Comparison of ENCODE assay signal across 8 cellular contexts in the genomic region with DNA sequence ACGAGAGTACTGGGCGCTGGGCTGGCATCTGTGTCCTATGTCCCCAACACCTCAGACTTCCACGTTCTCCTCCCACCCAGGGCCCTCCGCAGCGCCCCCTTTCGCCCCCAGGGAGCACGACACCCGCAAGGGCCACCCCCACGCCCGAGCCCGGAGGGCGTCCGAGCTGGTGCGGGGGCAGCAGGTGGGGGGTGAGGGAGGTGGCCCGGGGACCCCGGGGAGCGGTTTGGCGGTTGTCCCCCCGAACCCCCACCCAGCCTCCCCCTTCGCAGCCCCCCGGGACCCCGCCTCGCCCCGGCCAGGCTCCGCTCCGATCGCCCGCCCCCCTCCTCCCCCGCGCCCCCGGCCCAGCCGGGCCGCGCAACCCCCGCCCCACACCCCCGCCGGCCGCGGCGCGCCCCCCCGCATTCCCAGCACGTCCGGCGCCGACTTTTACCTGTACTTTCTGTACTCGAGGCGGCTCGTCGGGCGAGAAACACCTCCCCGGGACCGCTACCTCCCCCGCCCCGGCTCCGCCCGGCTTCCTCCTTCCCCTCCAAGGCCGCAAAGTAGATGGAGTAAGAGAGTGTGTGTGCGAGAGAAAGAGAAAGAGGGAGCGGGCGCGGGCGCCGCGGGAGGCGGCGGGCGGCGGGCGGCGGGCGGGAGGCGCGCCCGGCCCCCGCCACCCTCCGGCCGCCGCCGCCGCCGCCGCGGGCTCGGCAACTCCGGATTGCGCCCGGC. TPM values are rescaled to one million over a fixed set of nuclear protein-coding genes. Genes with fewer than 3 reads are reported as not detected.
DNase-seq lines count a peak whose midpoint lies in the region; ATAC-seq, FAIRE-seq and TF ChIP-seq lines count a peak whose summit lies in the region.

No MANE protein-coding gene starts in this region.

- H3K27me3 ChIP-seq in transverse colon = no peaks in the 10 kb centered on the region

- TF ChIP-seq EP300 in transverse colon (IDR thresholded peaks at IDR 0.05; ENCODE audit: low read depth) = no peak

- WGBS in transverse colon (ENCODE audit: low coverage in 1 of 2), 2 donors = 5% methylated on average over 50 of the region's 88 CpGs; no CpG with 5 or more reads in 1 of the 2 donors

- peak; percentile 33 for ATAC-seq in HG03354 (IDR thresholded peaks at IDR 0.05; ENCODE audit: poor library complexity, severe bottlenecking, unreplicated experiment)
- peak; percentile 10 for ATAC-seq in activated CD4-positive, alpha-beta T cell treated with anti-CD3 and anti-CD28 coated beads for 36 hours
- no peak for ATAC-seq in GM21619 (IDR thresholded peaks at IDR 0.05; ENCODE audit: unreplicated experiment)
- no peak for ATAC-seq in GM21825 (IDR thresholded peaks at IDR 0.05; ENCODE audit: unreplicated experiment)

- peaks cover 32% of the 10 kb centered on the region for H3K4me1 Mint-ChIP-seq in activated CD4-positive, alpha-beta T cell treated with anti-CD3 and anti-CD28 coated beads for 36 hours
- no peaks in the 10 kb centered on the region for H3K4me1 Mint-ChIP-seq in mesothelial cell of epicardium

- intact Hi-C loops in activated CD4-positive, alpha-beta T cell treated with anti-CD3 and anti-CD28 coated beads for 36 hours (cut with DNase I, micrococcal nuclease) = loop anchor here (1.0 to 10.0 kb wide), 5 partner anchors 131 to 959 kb away; a partner anchor contains a TSS
- intact Hi-C loops in transverse colon (cut with DNase I; ENCODE audit: low total_unique reads) = no loop called here

- H3K36me3 ChIP-seq in transverse colon = no peaks in the 10 kb centered on the region

- H3K36me3 Mint-ChIP-seq in activated CD4-positive, alpha-beta T cell treated with anti-CD3 and anti-CD28 coated beads for 36 hours (ENCODE audit: low read depth) = peaks cover 5% of the 10 kb centered on the region
- no peaks in the 10 kb centered on the region for H3K36me3 Mint-ChIP-seq in mesothelial cell of epicardium

- no peaks in the 10 kb centered on the region for H3K9me3 ChIP-seq in transverse colon

- peak; percentile 44 for TF ChIP-seq CTCF in mesothelial cell of epicardium (IDR thresholded peaks at IDR 0.05; ENCODE audit: unreplicated experiment)
- TF ChIP-seq CTCF in transverse colon (IDR thresholded peaks at IDR 0.05) = peak in 3 of 5 experiments; percentile 26 to 45 (median 39)

- peak overlapping the region; percentile 82 for H3K27ac Mint-ChIP-seq in activated CD4-positive, alpha-beta T cell treated with anti-CD3 and anti-CD28 coated beads for 36 hours
- no peak overlapping the region for H3K27ac Mint-ChIP-seq in mesothelial cell of epicardium

- POLR2A ChIA-PET in activated CD4-positive, alpha-beta T cell treated with anti-CD3 and anti-CD28 coated beads for 36 hours (lab: Charles Lee) = no interaction called here

- peak overlapping the region; percentile 84 for H3K4me3 Mint-ChIP-seq in activated CD4-positive, alpha-beta T cell treated with anti-CD3 and anti-CD28 coated beads for 36 hours
- H3K4me3 Mint-ChIP-seq in mesothelial cell of epicardium = peak overlapping the region; percentile 74

- CTCF ChIA-PET in activated CD4-positive, alpha-beta T cell treated with anti-CD3 and anti-CD28 coated beads for 36 hours (lab: Charles Lee) = no interaction called here

- no peak for TF ChIP-seq POLR2A in transverse colon (IDR thresholded peaks at IDR 0.05)

- peaks cover 0 to 10% (median 2%) of the 10 kb centered on the region in 4 donors for H3K4me1 ChIP-seq in transverse colon

- in situ Hi-C loops in transverse colon (cut with MboI; ENCODE audit: low pct_ligation_motif_present in 1 of 4, low pct_unique_long_range_greater_than_20kb in 1 of 4, low sequenced_read_pairs in 3 of 4) = loop anchor here (25.0 kb wide), 1 partner anchor 266 kb away; a partner anchor contains a TSS

- DNase-seq in GM18507 (ENCODE audit: extremely low spot score, insufficient read length, low read depth) (peak; percentile 7), ecto neural progenitor cell (ENCODE audit: low spot score) (peak; percentile 67), mesothelial cell of epicardium (ENCODE audit: low spot score in 2 of 2, unreplicated experiment in 2 of 2) (peak in 1 of 2 experiments; percentile 43), transverse colon (peak; percentile 26)
- DNase-seq in activated CD4-positive, alpha-beta T cell treated with anti-CD3 and anti-CD28 coated beads for 36 hours = peak; percentile 69

- no peaks in the 10 kb centered on the region for H3K27me3 Mint-ChIP-seq in activated CD4-positive, alpha-beta T cell treated with anti-CD3 and anti-CD28 coated beads for 36 hours
- peaks cover 45% of the 10 kb centered on the region for H3K27me3 Mint-ChIP-seq in mesothelial cell of epicardium (ENCODE audit: low read depth)

- H3K9me3 Mint-ChIP-seq in activated CD4-positive, alpha-beta T cell treated with anti-CD3 and anti-CD28 coated beads for 36 hours (ENCODE audit: low read depth) = no peaks in the 10 kb centered on the region
- peaks cover 9% of the 10 kb centered on the region for H3K9me3 Mint-ChIP-seq in mesothelial cell of epicardium

- peak overlapping the region in 3 of 4 donors; percentile 47 to 63 (median 59) for H3K4me3 ChIP-seq in transverse colon

- H3K27ac ChIP-seq in transverse colon = no peak overlapping the region

- FAIRE-seq in GM18507 (lab: Jason Lieb, UNC) = no peak

RNA-seq across cellular contexts. Expression of a gene that starts 0.9 kb away (rescaled TPM):
- 10 to 100 TPM; 17.6 to 21.5 TPM for total RNA-seq in activated CD4-positive, alpha-beta T cell treated with anti-CD3 and anti-CD28 coated beads for 36 hours
- 3.0 to 4.6 TPM (median 3.2 TPM) in 3 replicates for total RNA-seq in mesothelial cell of epicardium
- total RNA-seq in transverse colon = 1 to 10 TPM in 3 of 4 donors, under 1 TPM in 1; 0.80 to 3.5 (median 2.3) TPM

Comparison
In these comparisons a context has a peak if more than half of its experiments do, and no peak if none do; other contexts are left out.
1. ATAC-seq: peak in HG03354 (single experiment) and activated CD4-positive, alpha-beta T cell treated with anti-CD3 and anti-CD28 coated beads for 36 hours (single experiment); none in GM21619 (single experiment) and GM21825 (single experiment).